ENCODE assay signal across 1 cellular context in the genomic region with DNA sequence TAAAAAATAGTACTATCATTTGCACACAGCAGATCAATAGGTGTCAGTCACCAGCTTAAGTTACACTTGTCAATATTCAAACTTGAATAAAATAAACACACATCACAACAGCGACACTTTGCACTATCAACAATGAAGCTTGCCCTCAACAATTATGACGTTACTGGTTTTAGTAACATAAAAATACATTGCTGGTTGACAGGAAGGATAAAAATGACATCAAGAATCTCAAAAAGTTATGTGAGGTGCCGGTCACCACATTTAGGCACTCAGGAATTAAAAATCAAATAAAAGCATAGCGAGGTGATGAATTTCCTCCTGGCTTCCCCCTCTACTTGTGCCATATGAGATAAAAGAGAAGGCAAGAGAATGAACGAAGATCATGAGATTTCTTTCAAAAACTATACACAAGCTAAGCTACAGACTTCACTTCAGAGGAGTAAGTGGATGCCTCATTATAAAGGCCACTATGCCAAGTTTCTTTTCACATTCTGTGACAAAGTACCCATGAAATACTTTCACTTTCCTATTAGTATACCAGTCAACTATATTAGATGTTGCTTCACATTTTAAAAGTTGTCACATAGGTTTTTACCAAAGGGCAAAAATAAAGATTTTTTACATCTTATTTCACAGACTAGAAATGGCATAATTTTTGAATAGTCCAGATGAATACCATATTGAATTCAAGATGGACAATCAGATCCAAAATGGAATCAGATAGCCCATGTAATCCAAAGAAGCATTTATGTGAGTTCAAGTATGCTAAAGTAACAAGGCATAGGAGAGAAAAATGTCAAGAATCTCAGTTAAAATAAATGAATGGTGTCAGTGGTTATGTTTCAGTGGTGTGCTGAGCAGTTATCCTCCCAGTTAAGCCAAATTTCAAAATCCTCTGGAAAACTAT.
A peak's percentile ranks its signal among the peaks of the same experiment; 100 is the strongest.
TF ChIP-seq lines count a peak whose summit lies in the region.

No MANE protein-coding gene starts in this region.

TF ChIP-seq in endothelial cell of umbilical vein, 7 proteins besides CTCF, POLR2A, EP300 and RAD21:
- TF ChIP-seq MYC (IDR thresholded peaks at IDR 0.05; ENCODE audit: low read depth, low read length) = no peak
- TF ChIP-seq POLR2AphosphoS5 (IDR thresholded peaks at IDR 0.05; ENCODE audit: insufficient read depth, low read depth, low read length) = peak; percentile 21
- TF ChIP-seq EZH2 (IDR thresholded peaks at IDR 0.05; ENCODE audit: borderline replicate concordance, low read depth, low read length, severe bottlenecking) = no peak
- no peak for TF ChIP-seq JUN (IDR thresholded peaks at IDR 0.05; ENCODE audit: borderline replicate concordance, insufficient read depth, insufficient read length, low read depth)
- TF ChIP-seq FOS (IDR thresholded peaks at IDR 0.05; ENCODE audit: borderline replicate concordance, insufficient read depth, low read length) = no peak
- TF ChIP-seq GATA2 (IDR thresholded peaks at IDR 0.05; ENCODE audit: insufficient read depth, insufficient read length, low read depth, low read length) = no peak
- TF ChIP-seq, protein P1, sequence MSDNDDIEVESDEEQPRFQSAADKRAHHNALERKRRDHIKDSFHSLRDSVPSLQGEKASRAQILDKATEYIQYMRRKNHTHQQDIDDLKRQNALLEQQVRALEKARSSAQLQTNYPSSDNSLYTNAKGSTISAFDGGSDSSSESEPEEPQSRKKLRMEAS (IDR thresholded peaks at IDR 0.05; ENCODE audit: insufficient read depth, insufficient read length) = no peak
